Comparison of ENCODE assay signal across 24 cellular contexts in genomic region chr11:15773024-15773423, GRCh38.
"Had no signal": no experiment of that assay in that cellular context is flagged by ENCODE, and none has a peak within 500 bp of the region (broad histone marks: within the 10 kb centered on the region; RNA-seq: fewer than 3 reads in every experiment).

No MANE protein-coding gene starts in this region.

- H3K9me3 ChIP-seq: gastroesophageal sphincter, heart left ventricle, mucosa of descending colon, ovary, right lobe of liver, thoracic aorta, transverse colon, vagina had no signal

- DNase-seq: cortex of kidney; dorsolateral prefrontal cortex; effector CD4-positive, alpha-beta T cell; foreskin fibroblast; heart left ventricle; kidney; mesenchymal stem cell; mucosa of descending colon; naive B cell; occipital lobe; ovary; right lobe of liver; small intestine; stimulated activated CD4-positive, alpha-beta T cell treated with anti-CD3 and anti-CD28 coated beads, Interleukin-15, amount 100 ng/mL, for 24 hours; stimulated activated CD4-positive, alpha-beta T cell treated with anti-CD3 and anti-CD28 coated beads, Interleukin-2, amount 100 ng/mL, for 48 hours; stimulated activated naive B cell treated with anti-CD40 and anti-IgM and Interleukin-4, amounts not matched to agents 10 μg/mL and 1 μg/mL and 100 μg/mL, for 72 hours; transverse colon had no signal

- H3K36me3 ChIP-seq: gastroesophageal sphincter, heart left ventricle, ovary, right lobe of liver, thoracic aorta, transverse colon, vagina had no signal

- H3K4me3 Mint-ChIP-seq: mesothelial cell of epicardium; naive B cell; stimulated activated naive B cell treated with anti-CD40 and anti-IgM and Interleukin-4, amounts not matched to agents 10 μg/mL and 1 μg/mL and 100 μg/mL, for 72 hours; stimulated activated naive CD8-positive, alpha-beta T cell treated with anti-CD3 and anti-CD28 coated beads, Interleukin-15, Interleukin-2, amounts not matched to agents 100 ng/mL and 50 ng/mL, for 24 hours had no signal

- H3K4me1 Mint-ChIP-seq: naive B cell; stimulated activated naive B cell treated with anti-CD40 and anti-IgM and Interleukin-4, amounts not matched to agents 10 μg/mL and 1 μg/mL and 100 μg/mL, for 72 hours had no signal

- H3K4me1 ChIP-seq: right lobe of liver, vagina had no signal

- H3K27me3 ChIP-seq: gastroesophageal sphincter, heart left ventricle, hepatocyte, ovary, right lobe of liver, transverse colon, vagina had no signal

- FAIRE-seq: kidney, small intestine had no signal

- H3K27ac Mint-ChIP-seq: mesothelial cell of epicardium; naive B cell; progenitor cell of endocrine pancreas; stimulated activated naive B cell treated with anti-CD40 and anti-IgM and Interleukin-4, amounts not matched to agents 10 μg/mL and 1 μg/mL and 100 μg/mL, for 72 hours; stimulated activated naive CD8-positive, alpha-beta T cell treated with anti-CD3 and anti-CD28 coated beads, Interleukin-15, Interleukin-2, amounts not matched to agents 100 ng/mL and 50 ng/mL, for 24 hours had no signal

- H3K9me3 Mint-ChIP-seq: stimulated activated naive B cell treated with anti-CD40 and anti-IgM and Interleukin-4, amounts not matched to agents 10 μg/mL and 1 μg/mL and 100 μg/mL, for 72 hours; stimulated activated naive CD8-positive, alpha-beta T cell treated with anti-CD3 and anti-CD28 coated beads, Interleukin-15, Interleukin-2, amounts not matched to agents 100 ng/mL and 50 ng/mL, for 24 hours had no signal

- H3K36me3 Mint-ChIP-seq: naive B cell; stimulated activated naive B cell treated with anti-CD40 and anti-IgM and Interleukin-4, amounts not matched to agents 10 μg/mL and 1 μg/mL and 100 μg/mL, for 72 hours had no signal

- H3K27me3 Mint-ChIP-seq: naive B cell; stimulated activated naive B cell treated with anti-CD40 and anti-IgM and Interleukin-4, amounts not matched to agents 10 μg/mL and 1 μg/mL and 100 μg/mL, for 72 hours had no signal

- H3K4me3 ChIP-seq: gastroesophageal sphincter, heart left ventricle, hepatocyte, mucosa of descending colon, ovary, right lobe of liver, thoracic aorta, transverse colon, vagina had no signal
